Comparison of ENCODE assay signal across 8 cellular contexts in genomic region chr19:4814625-4815425, GRCh38. TPM values are rescaled to one million over a fixed set of nuclear protein-coding genes. Genes with fewer than 3 reads are reported as not detected.
DNase-seq lines count a peak whose midpoint lies in the region; ATAC-seq, FAIRE-seq and TF ChIP-seq lines count a peak whose summit lies in the region.

No MANE protein-coding gene starts in this region.

- no peak overlapping the region for H4K8ac ChIP-seq in neuronal stem cell (ENCODE audit: low read depth, low read length)

- no peaks in the 10 kb centered on the region for H3K79me2 ChIP-seq in K562 (ENCODE audit: control insufficient read depth, insufficient read depth, low read length)

- intact Hi-C loops in CD8-positive, alpha-beta T cell (cut with DNase I, micrococcal nuclease), result loop anchor here (2.0 to 5.0 kb wide), 2 partner anchors 16 to 152 kb away; partner anchors contain the start of genes KDM4B (in 1 of the 2) and TICAM1 (in 1 of the 2)
- intact Hi-C loops in K562 (cut with micrococcal nuclease), result loop anchor here (5.0 kb wide), 1 partner anchor 52 kb away; the partner anchor contains the start of gene PLIN3

- no peak for TF ChIP-seq EP300 in K562 (IDR thresholded peaks at IDR 0.05; ENCODE audit: low read length)

- peak overlapping the region; percentile 72 for H3K4me2 ChIP-seq in K562 (ENCODE audit: insufficient read depth, low read length)
- H3K4me2 ChIP-seq in neuronal stem cell (ENCODE audit: insufficient read depth, low read length, poor library complexity, severe bottlenecking), result no peak overlapping the region

- H3K9me3 Mint-ChIP-seq in CD8-positive, alpha-beta T cell, result no peaks in the 10 kb centered on the region
- H3K9me3 Mint-ChIP-seq in natural killer cell treated with Interleukin-12 subunit alpha and Interleukin-12 subunit beta and Interleukin-15 and Interleukin-18, amount 100 ng/mL, for 72 hours, result no peaks in the 10 kb centered on the region

- H3K18ac ChIP-seq in neuronal stem cell (ENCODE audit: low read length), result no peak overlapping the region

- H3K9ac ChIP-seq in K562 (ENCODE audit: insufficient read depth in 1 of 2, low read depth in 2 of 2, low read length in 2 of 2), result no peak overlapping the region
- no peak overlapping the region for H3K9ac ChIP-seq in neuronal stem cell (ENCODE audit: low read depth, low read length, poor library complexity)

- H4K20me1 ChIP-seq in K562 (replicated peaks; ENCODE audit: control insufficient read depth, insufficient read depth, low read length), result no peaks in the 10 kb centered on the region

- no peaks in the 10 kb centered on the region for H3K27me3 Mint-ChIP-seq in CD8-positive, alpha-beta T cell (ENCODE audit: low read depth)
- no peaks in the 10 kb centered on the region for H3K27me3 Mint-ChIP-seq in natural killer cell treated with Interleukin-12 subunit alpha and Interleukin-12 subunit beta and Interleukin-15 and Interleukin-18, amount 100 ng/mL, for 72 hours

- H3K23ac ChIP-seq in neuronal stem cell (ENCODE audit: low read depth, low read length, poor library complexity), result no peak overlapping the region

- H2BK12ac ChIP-seq in neuronal stem cell (ENCODE audit: low read length), result no peak overlapping the region

- H3K36me3 Mint-ChIP-seq in CD8-positive, alpha-beta T cell, result peaks cover 27% of the 10 kb centered on the region
- no peaks in the 10 kb centered on the region for H3K36me3 Mint-ChIP-seq in natural killer cell treated with Interleukin-12 subunit alpha and Interleukin-12 subunit beta and Interleukin-15 and Interleukin-18, amount 100 ng/mL, for 72 hours

- DNase-seq in CD8-positive, alpha-beta T cell, result no peak
- DNase-seq in K562 (ENCODE audit: extremely low read depth in 1 of 4, low spot score in 3 of 4), result no peak
- DNase-seq in natural killer cell treated with Interleukin-12 subunit alpha and Interleukin-12 subunit beta and Interleukin-15 and Interleukin-18, amount 100 ng/mL, for 72 hours (ENCODE audit: low spot score), result no peak
- no peak for DNase-seq in CD1c-positive myeloid dendritic cell (ENCODE audit: extremely low spot score)
- DNase-seq in activated gamma-delta T cell (lab: John Stamatoyannopoulos, UW), result no peak
- DNase-seq in H54 (ENCODE audit: insufficient read length, low spot score), result no peak
- no peak for DNase-seq in neuronal stem cell (ENCODE audit: low spot score)

- H3K27me3 ChIP-seq in CD8-positive, alpha-beta T cell (ENCODE audit: insufficient read depth, low read length), result no peaks in the 10 kb centered on the region
- H3K27me3 ChIP-seq in K562 (ENCODE audit: control insufficient read depth in 2 of 2, insufficient read depth in 2 of 2, low read length in 2 of 2) (no peaks in the 10 kb centered on the region), neuronal stem cell (ENCODE audit: control insufficient read depth in 3 of 3, insufficient read depth in 3 of 3, low read depth in 1 of 3, low read length in 3 of 3) (no peaks in the 10 kb centered on the region)

- peak overlapping the region; percentile 36 for H3K4me3 ChIP-seq in CD8-positive, alpha-beta T cell (ENCODE audit: low read depth, low read length)
- H3K4me3 ChIP-seq in HEK293 (ENCODE audit: low read depth, low read length) (no peak overlapping the region), K562 (no peak overlapping the region), neuronal stem cell (ENCODE audit: low read length in 2 of 2) (no peak overlapping the region)

- no peak overlapping the region for H3K27ac Mint-ChIP-seq in CD8-positive, alpha-beta T cell
- peak overlapping the region; percentile 67 to 78 for H3K27ac Mint-ChIP-seq in natural killer cell treated with Interleukin-12 subunit alpha and Interleukin-12 subunit beta and Interleukin-15 and Interleukin-18, amount 100 ng/mL, for 72 hours

- FAIRE-seq in K562 (lab: Jason Lieb, UNC), result no peak
- FAIRE-seq in H54 (lab: Jason Lieb, UNC), result no peak

- no peak for ATAC-seq in CD8-positive, alpha-beta T cell
- no peak for ATAC-seq in K562
- ATAC-seq in natural killer cell treated with Interleukin-12 subunit alpha and Interleukin-12 subunit beta and Interleukin-15 and Interleukin-18, amount 100 ng/mL, for 72 hours, result no peak

- no TSS peak for BruUV-seq in K562 (replicated peaks; lab: Mats Ljungman, UMichigan)

- H3K4me3 Mint-ChIP-seq in CD8-positive, alpha-beta T cell, result peak overlapping the region; percentile 15
- H3K4me3 Mint-ChIP-seq in natural killer cell treated with Interleukin-12 subunit alpha and Interleukin-12 subunit beta and Interleukin-15 and Interleukin-18, amount 100 ng/mL, for 72 hours, result peak overlapping the region; percentile 71

- H3K4ac ChIP-seq in neuronal stem cell (ENCODE audit: low read length), result no peak overlapping the region

- H3K36me3 ChIP-seq in CD8-positive, alpha-beta T cell (ENCODE audit: insufficient read depth, low read length), result no peaks in the 10 kb centered on the region
- H3K36me3 ChIP-seq in HEK293 (ENCODE audit: control insufficient read depth in 2 of 2, insufficient read depth in 1 of 2, low read length in 2 of 2) (peaks cover 0 to 13% of the 10 kb centered on the region in 2 experiments; a peak in 1 of 3 replicates), K562 (ENCODE audit: control insufficient read depth, insufficient read depth, low read length) (peaks cover 32% of the 10 kb centered on the region; the same call in 2 of the 3 replicates), neuronal stem cell (replicated peaks in 1 of 2; ENCODE audit: control insufficient read depth in 2 of 2, insufficient read depth in 2 of 2, low read length in 2 of 2) (no peaks in the 10 kb centered on the region)

- TF ChIP-seq POLR2A in K562 (conservative IDR thresholded peaks at IDR 0.05) (no peak), H54 (IDR thresholded peaks at IDR 0.05; ENCODE audit: low read depth, low read length) (no peak)

- no peak overlapping the region for H2BK120ac ChIP-seq in neuronal stem cell (ENCODE audit: low read depth, low read length)

- H2AK5ac ChIP-seq in neuronal stem cell (ENCODE audit: low read depth, low read length), result no peak overlapping the region

- H3K14ac ChIP-seq in neuronal stem cell (ENCODE audit: low read length), result no peak overlapping the region

- peak overlapping the region; percentile 83; the same call in 1 of the 2 replicates for H2AFZ ChIP-seq in K562 (ENCODE audit: low read depth, low read length)
- no peak overlapping the region for H2AFZ ChIP-seq in neuronal stem cell (ENCODE audit: low read length)

- no peaks in the 10 kb centered on the region for H3K79me1 ChIP-seq in neuronal stem cell (ENCODE audit: low read depth, low read length)

- 49% methylated on average over 7 of the region's 7 CpGs for WGBS in K562 (ENCODE audit: insufficient coverage, low coverage, missing lambda C conversion rate)
- WGBS in neuronal stem cell (ENCODE audit: extremely low coverage in 2 of 2, insufficient read length in 2 of 2, insufficient replicate concordance in 1 of 2), 2 donors, result 100% methylated on average over 4 of the region's 7 CpGs; no CpG with 5 or more reads in 1 of the 2 donors

- peaks cover 8% of the 10 kb centered on the region for H3K4me1 ChIP-seq in CD8-positive, alpha-beta T cell (ENCODE audit: insufficient read depth, low read length)
- H3K4me1 ChIP-seq in HEK293 (ENCODE audit: control insufficient read depth, insufficient read depth, low read length) (no peaks in the 10 kb centered on the region), K562 (replicated peaks in 1 of 2; ENCODE audit: control insufficient read depth in 2 of 2, insufficient read depth in 2 of 2, low read length in 2 of 2) (peaks cover 10 to 35% of the 10 kb centered on the region in 2 experiments; a peak in 4 of 5 replicates), neuronal stem cell (ENCODE audit: control insufficient read depth in 2 of 2, insufficient read depth in 1 of 2, low read depth in 1 of 2, low read length in 2 of 2) (no peaks in the 10 kb centered on the region)

- no peaks in the 10 kb centered on the region for H3K9me1 ChIP-seq in K562 (ENCODE audit: control insufficient read depth, insufficient read depth, low read length)

- CTCF ChIA-PET in CD8-positive, alpha-beta T cell (lab: Charles Lee), result interaction anchor here (12.2 kb wide), 1 partner anchor 37 kb away, joined by 360 read pairs; no protein-coding TSS in a partner anchor
- CTCF ChIA-PET in HEK293 (lab: Yijun Ruan, JAX) (interaction anchor here (0.6 to 6.7 kb wide), 4 partner anchors 35 to 248 kb away, joined by 3 to 171 read pairs (median 4); no protein-coding TSS in a partner anchor), K562 (lab: Yijun Ruan, JAX; ENCODE audit: low intra/inter-chr PET ratio) (no interaction called here)

- no peak for TF ChIP-seq RAD21 in K562 (CRISPR knock-in tag; conservative IDR thresholded peaks at IDR 0.05 in 1 of 2, IDR thresholded peaks at IDR 0.05 in 1 of 2)

- no peak overlapping the region for H2BK5ac ChIP-seq in neuronal stem cell (ENCODE audit: low read length)

- no peak overlapping the region for H2BK15ac ChIP-seq in neuronal stem cell (ENCODE audit: low read length)

- peaks cover 11% of the 10 kb centered on the region for H3K4me1 Mint-ChIP-seq in CD8-positive, alpha-beta T cell (ENCODE audit: low read depth)
- H3K4me1 Mint-ChIP-seq in natural killer cell treated with Interleukin-12 subunit alpha and Interleukin-12 subunit beta and Interleukin-15 and Interleukin-18, amount 100 ng/mL, for 72 hours (ENCODE audit: low read depth in 2 of 2), result peaks cover 27 to 30% of the 10 kb centered on the region in 2 donors

- POLR2A ChIA-PET in CD8-positive, alpha-beta T cell (lab: Charles Lee), result interaction anchor here (1.3 kb wide), 1 partner anchor 154 kb away, joined by 3 read pairs; the partner anchor contains the start of gene KDM4B
- POLR2A ChIA-PET in HEK293 (lab: Yijun Ruan, JAX), result interaction anchor here (0.6 kb wide), 1 partner anchor 217 kb away, joined by 6 read pairs; no protein-coding TSS in a partner anchor
- POLR2A ChIA-PET in K562 (lab: Yijun Ruan, JAX), result interaction anchor here (1.2 kb wide), 1 partner anchor 91 kb away, joined by 3 read pairs; no protein-coding TSS in a partner anchor

- no peak overlapping the region for H3K27ac ChIP-seq in CD8-positive, alpha-beta T cell (ENCODE audit: low read depth, low read length)
- H3K27ac ChIP-seq in HEK293 (ENCODE audit: extremely low read depth, low read depth, low read length) (no peak overlapping the region), K562 (ENCODE audit: extremely low read depth, low read depth, low read length) (no peak overlapping the region), neuronal stem cell (replicated peaks; ENCODE audit: low read length) (no peak overlapping the region)

- TF ChIP-seq CTCF in CD8-positive, alpha-beta T cell (IDR thresholded peaks at IDR 0.05), result no peak
- TF ChIP-seq CTCF in HEK293 (tag by site-specific recombination; IDR thresholded peaks at IDR 0.05), result no peak
- no peak for TF ChIP-seq CTCF in K562 (IDR thresholded peaks at IDR 0.05 in 2 of 3, conservative IDR thresholded peaks at IDR 0.05 in 1 of 3; ENCODE audit: insufficient read depth in 2 of 3, low read depth in 1 of 3, low read length in 3 of 3)

- in situ Hi-C loops in K562 (cut with MboI), result no loop called here

- no peaks in the 10 kb centered on the region for H3K9me3 ChIP-seq in CD8-positive, alpha-beta T cell (ENCODE audit: low read length)
- no peaks in the 10 kb centered on the region for H3K9me3 ChIP-seq in HEK293 (ENCODE audit: control insufficient read depth, insufficient read depth, low read depth, low read length)
- H3K9me3 ChIP-seq in K562 (replicated peaks; ENCODE audit: control insufficient read depth, insufficient read depth, low read depth, low read length), result no peaks in the 10 kb centered on the region
- H3K9me3 ChIP-seq in neuronal stem cell (replicated peaks in 1 of 2; ENCODE audit: control insufficient read depth in 2 of 2, insufficient read depth in 1 of 2, low read depth in 1 of 2, low read length in 2 of 2), result peaks cover 3% of the 10 kb centered on the region in 2 donors

- no peak overlapping the region for H4K91ac ChIP-seq in neuronal stem cell (ENCODE audit: low read depth, low read length, poor library complexity)

RNA-seq across cellular contexts. Expression of gene TICAM1, which starts 16.7 kb away (rescaled TPM):
- total RNA-seq in CD8-positive, alpha-beta T cell, result 1 to 10 TPM; 8.8 to 9.4 TPM
- 3.7 and 10.7 TPM in 2 replicates for total RNA-seq in K562 (2011; cell fraction: chromatin; rRNA removed; ENCODE audit: low replicate concordance)
- 4.2 and 4.7 TPM in 2 replicates for total RNA-seq in K562 (2011; cell fraction: nucleolus; rRNA removed)
- total RNA-seq in K562 (2011; cell fraction: nucleoplasm; rRNA removed), result 2.7 and 3.1 TPM in 2 replicates
- total RNA-seq in K562 (2014; rRNA removed) (1.5 and 2.7 TPM in 2 replicates), K562 (2014; rRNA removed; fragmentation: Illumina TruSeq; extraction: Trizol) (0.77 and 0.98 TPM in 2 replicates), K562 (2015; rRNA removed; fragmentation: Illumina TruSeq; extraction: Trizol) (2.1 and 2.8 TPM in 2 replicates), K562 (2021) (11.5 and 11.6 TPM in 2 replicates)
- polyA plus RNA-seq in K562 (2011; rRNA removed) (0.47 and 1.2 TPM in 2 replicates), K562 (2014; fragmentation: Illumina TruSeq; extraction: Trizol) (3.1 and 7.1 TPM in 2 replicates), K562 (2014; fragmentation: Nextera tagmentation; extraction: Ambion mirVana) (under 1 TPM; 0.07 to 0.11 TPM), K562 (2014; rRNA removed) (4.7 and 5.7 TPM in 2 replicates)
- polyA plus RNA-seq in K562 (2011; cell fraction: cytosol; rRNA removed), result 1.2 and 1.9 TPM in 2 replicates
- polyA plus RNA-seq in K562 (2011; cell fraction: nucleus; rRNA removed), result 1.5 and 3.1 TPM in 2 replicates
- polyA plus RNA-seq in K562 (2012), result 6.6 and 8.4 TPM in 2 replicates
- polyA minus RNA-seq in K562 (2011; rRNA and poly(A)+ RNA removed), result 0.45 and 0.60 TPM in 2 replicates
- polyA minus RNA-seq in K562 (2011; cell fraction: cytosol; rRNA and poly(A)+ RNA removed), result 4.6 and 6.3 TPM in 2 replicates
- 1.2 and 1.5 TPM in 2 replicates for polyA minus RNA-seq in K562 (2011; cell fraction: nucleus; rRNA and poly(A)+ RNA removed)
- total RNA-seq in natural killer cell treated with Interleukin-12 subunit alpha and Interleukin-12 subunit beta and Interleukin-15 and Interleukin-18, amount 100 ng/mL, for 72 hours, result 10 to 100 TPM; 42.6 to 47.0 TPM
- polyA plus RNA-seq in neuronal stem cell (2013, experiment 1 of 2), result 1.4 TPM
- 1.5 TPM for polyA plus RNA-seq in neuronal stem cell (2013, experiment 2 of 2)

RNA-seq across cellular contexts. Expression of gene FEM1A, which starts 23.3 kb away (rescaled TPM):
- total RNA-seq in CD8-positive, alpha-beta T cell, result 10 to 100 TPM; 16.7 to 17.4 TPM
- 7.0 and 21.1 TPM in 2 replicates for total RNA-seq in K562 (2011; cell fraction: chromatin; rRNA removed; ENCODE audit: low replicate concordance)
- total RNA-seq in K562 (2011; cell fraction: nucleolus; rRNA removed), result 19.5 and 24.3 TPM in 2 replicates
- 12.9 and 14.3 TPM in 2 replicates for total RNA-seq in K562 (2011; cell fraction: nucleoplasm; rRNA removed)
- total RNA-seq in K562 (2014; rRNA removed), result 17.1 and 22.2 TPM in 2 replicates
- total RNA-seq in K562 (2014; rRNA removed; fragmentation: Illumina TruSeq; extraction: Trizol), result 5.9 and 6.8 TPM in 2 replicates
- 10.4 and 10.9 TPM in 2 replicates for total RNA-seq in K562 (2015; rRNA removed; fragmentation: Illumina TruSeq; extraction: Trizol)
- total RNA-seq in K562 (2021), result 18.8 and 19.0 TPM in 2 replicates
- polyA plus RNA-seq in K562 (2011; rRNA removed), result 3.9 and 5.1 TPM in 2 replicates
- 4.3 and 9.5 TPM in 2 replicates for polyA plus RNA-seq in K562 (2011; cell fraction: cytosol; rRNA removed)
- 4.8 and 7.1 TPM in 2 replicates for polyA plus RNA-seq in K562 (2011; cell fraction: nucleus; rRNA removed)
- 0.79 and 0.89 TPM in 2 replicates for polyA plus RNA-seq in K562 (2012)
- 6.3 and 8.2 TPM in 2 replicates for polyA plus RNA-seq in K562 (2014; fragmentation: Illumina TruSeq; extraction: Trizol)
- under 1 TPM; 0.08 to 0.11 TPM for polyA plus RNA-seq in K562 (2014; fragmentation: Nextera tagmentation; extraction: Ambion mirVana)
- 10.2 and 10.7 TPM in 2 replicates for polyA plus RNA-seq in K562 (2014; rRNA removed)
- polyA minus RNA-seq in K562 (2011; rRNA and poly(A)+ RNA removed), result 7.0 and 7.7 TPM in 2 replicates
- polyA minus RNA-seq in K562 (2011; cell fraction: cytosol; rRNA and poly(A)+ RNA removed), result 10.6 and 11.6 TPM in 2 replicates
- polyA minus RNA-seq in K562 (2011; cell fraction: nucleus; rRNA and poly(A)+ RNA removed), result 8.9 and 11.9 TPM in 2 replicates
- total RNA-seq in natural killer cell treated with Interleukin-12 subunit alpha and Interleukin-12 subunit beta and Interleukin-15 and Interleukin-18, amount 100 ng/mL, for 72 hours, result 10 to 100 TPM; 19.7 to 24.0 TPM
- polyA plus RNA-seq in neuronal stem cell (2013, experiment 1 of 2), result 5.5 TPM
- 5.6 TPM for polyA plus RNA-seq in neuronal stem cell (2013, experiment 2 of 2)

RNA-seq across cellular contexts. Expression of gene PLIN3, which starts 52.6 kb away (rescaled TPM):
- 10 to 100 TPM; 16.2 to 16.7 TPM for total RNA-seq in CD8-positive, alpha-beta T cell
- total RNA-seq in K562 (2011; cell fraction: chromatin; rRNA removed; ENCODE audit: low replicate concordance), result 24.0 and 76.2 TPM in 2 replicates
- total RNA-seq in K562 (2011; cell fraction: nucleolus; rRNA removed), result 70.4 and 72.2 TPM in 2 replicates
- total RNA-seq in K562 (2011; cell fraction: nucleoplasm; rRNA removed), result 46.2 and 49.7 TPM in 2 replicates
- 68.9 and 91.1 TPM in 2 replicates for total RNA-seq in K562 (2014; rRNA removed)
- total RNA-seq in K562 (2014; rRNA removed; fragmentation: Illumina TruSeq; extraction: Trizol), result 21.5 and 22.0 TPM in 2 replicates
- 46.6 and 46.7 TPM in 2 replicates for total RNA-seq in K562 (2015; rRNA removed; fragmentation: Illumina TruSeq; extraction: Trizol)
- 75.1 and 75.6 TPM in 2 replicates for total RNA-seq in K562 (2021)
- polyA plus RNA-seq in K562 (2011; rRNA removed), result 43.1 and 53.5 TPM in 2 replicates
- 65.0 and 129 TPM in 2 replicates for polyA plus RNA-seq in K562 (2011; cell fraction: cytosol; rRNA removed)
- 17.0 and 20.6 TPM in 2 replicates for polyA plus RNA-seq in K562 (2011; cell fraction: nucleus; rRNA removed)
- polyA plus RNA-seq in K562 (2012), result 66.2 and 90.2 TPM in 2 replicates
- polyA plus RNA-seq in K562 (2014; fragmentation: Illumina TruSeq; extraction: Trizol), result 31.7 and 59.9 TPM in 2 replicates
- 1 to 10 TPM; 7.5 to 9.8 TPM for polyA plus RNA-seq in K562 (2014; fragmentation: Nextera tagmentation; extraction: Ambion mirVana)
- polyA plus RNA-seq in K562 (2014; rRNA removed), result 52.2 and 56.2 TPM in 2 replicates
- 21.0 and 30.6 TPM in 2 replicates for polyA minus RNA-seq in K562 (2011; rRNA and poly(A)+ RNA removed)
- 76.4 and 106 TPM in 2 replicates for polyA minus RNA-seq in K562 (2011; cell fraction: cytosol; rRNA and poly(A)+ RNA removed)
- polyA minus RNA-seq in K562 (2011; cell fraction: nucleus; rRNA and poly(A)+ RNA removed), result 25.3 and 38.5 TPM in 2 replicates
- total RNA-seq in natural killer cell treated with Interleukin-12 subunit alpha and Interleukin-12 subunit beta and Interleukin-15 and Interleukin-18, amount 100 ng/mL, for 72 hours, result 10 to 100 TPM; 25.1 to 34.0 TPM
- polyA plus RNA-seq in neuronal stem cell (2013, experiment 1 of 2), result 47.6 TPM
- polyA plus RNA-seq in neuronal stem cell (2013, experiment 2 of 2), result 49.5 TPM
